Comparison of ENCODE assay signal across 19 cellular contexts in genomic region chr17:9475259-9475658, GRCh38.
A peak's percentile ranks its signal among the peaks of the same experiment; 100 is the strongest.
DNase-seq lines count a peak whose midpoint lies in the region; ATAC-seq and TF ChIP-seq lines count a peak whose summit lies in the region.
"Had no signal": no experiment of that assay in that cellular context is flagged by ENCODE, and none has a peak within 500 bp of the region (broad histone marks: within the 10 kb centered on the region; RNA-seq: fewer than 3 reads in every experiment).

No MANE protein-coding gene starts in this region.

- H3K27me3 ChIP-seq in dorsolateral prefrontal cortex (no peaks in the 10 kb centered on the region), heart right ventricle (no peaks in the 10 kb centered on the region)

- CTCF ChIA-PET in activated CD4-positive, alpha-beta memory T cell treated with anti-CD3 and anti-CD28 coated beads, Interleukin-2, amount 10 ng/mL, durations not matched to agents 7 days and 5 days (lab: Charles Lee), result no interaction called here

- peaks cover 9% of the 10 kb centered on the region for H3K36me3 Mint-ChIP-seq in activated CD4-positive, alpha-beta memory T cell treated with anti-CD3 and anti-CD28 coated beads, Interleukin-2, amount 10 ng/mL, durations not matched to agents 7 days and 5 days (ENCODE audit: low read depth)

- H3K27me3 Mint-ChIP-seq in activated CD4-positive, alpha-beta memory T cell treated with anti-CD3 and anti-CD28 coated beads, Interleukin-2, amount 10 ng/mL, durations not matched to agents 7 days and 5 days, result no peaks in the 10 kb centered on the region
- H3K27me3 Mint-ChIP-seq: CD4-positive, CD25-positive, alpha-beta regulatory T cell had no signal

- no peak overlapping the region for H3K27ac Mint-ChIP-seq in activated CD4-positive, alpha-beta memory T cell treated with anti-CD3 and anti-CD28 coated beads, Interleukin-2, amount 10 ng/mL, durations not matched to agents 7 days and 5 days

- 92 to 93% methylated on average over 2 of the region's 2 CpGs for WGBS in heart right ventricle, 2 donors

- H3K9me3 ChIP-seq in heart right ventricle, result no peaks in the 10 kb centered on the region
- H3K9me3 ChIP-seq: A549 had no signal

- H3K4me3 Mint-ChIP-seq in activated CD4-positive, alpha-beta memory T cell treated with anti-CD3 and anti-CD28 coated beads, Interleukin-2, amount 10 ng/mL, durations not matched to agents 7 days and 5 days, result no peak overlapping the region
- H3K4me3 Mint-ChIP-seq: CD4-positive, CD25-positive, alpha-beta regulatory T cell had no signal

- ATAC-seq in Right ventricle myocardium superior (ENCODE audit: poor library complexity) (no peak), heart right ventricle (no peak)
- ATAC-seq: A549, Right ventricle myocardium inferior had no signal

- no peaks in the 10 kb centered on the region for H3K36me3 ChIP-seq in heart right ventricle

- H3K9me3 Mint-ChIP-seq in activated CD4-positive, alpha-beta memory T cell treated with anti-CD3 and anti-CD28 coated beads, Interleukin-2, amount 10 ng/mL, durations not matched to agents 7 days and 5 days, result no peaks in the 10 kb centered on the region
- H3K9me3 Mint-ChIP-seq: CD4-positive, CD25-positive, alpha-beta regulatory T cell had no signal

- POLR2A ChIA-PET in activated CD4-positive, alpha-beta memory T cell treated with anti-CD3 and anti-CD28 coated beads, Interleukin-2, amount 10 ng/mL, durations not matched to agents 7 days and 5 days (lab: Charles Lee), result no interaction called here

- intact Hi-C loops in dorsolateral prefrontal cortex (cut with DNase I), result loop anchor here (5.0 to 10.0 kb wide), 3 partner anchors 100 to 210 kb away; partner anchors contain the start of genes CFAP52 (in 1 of the 2) and STX8 (in 1 of the 2)
- intact Hi-C loops in Right ventricle myocardium superior (cut with DNase I), result no loop called here
- intact Hi-C loops in heart right ventricle (cut with DNase I), result no loop called here

- peak; percentile 20 for DNase-seq in OCI-M1 (lab: John Stamatoyannopoulos, UW)
- DNase-seq in dorsolateral prefrontal cortex, result peak in 9 of 10 donors; percentile 48 to 87 (median 78)
- peak; percentile 81 for DNase-seq in inferior parietal cortex (ENCODE audit: extremely low spot score)
- peak; percentile 94 for DNase-seq in putamen (ENCODE audit: low spot score)
- DNase-seq in T-helper 1 cell, result no peak
- no peak for DNase-seq in Right ventricle myocardium superior
- no peak for DNase-seq in activated CD4-positive, alpha-beta memory T cell treated with anti-CD3 and anti-CD28 coated beads, Interleukin-2, amount 10 ng/mL, durations not matched to agents 7 days and 5 days
- DNase-seq in heart right ventricle, result no peak
- DNase-seq: CD4-positive, CD25-positive, alpha-beta regulatory T cell; DMS79 treated with DMSO at 0.1 percent for 48 hours; GOT3; NCI-H1092 treated with DMSO at 0.1 percent for 48 hours; NCI-H1694; NCI-H2107; NCI-H226; NCI-H69 had no signal

- H3K4me1 Mint-ChIP-seq in activated CD4-positive, alpha-beta memory T cell treated with anti-CD3 and anti-CD28 coated beads, Interleukin-2, amount 10 ng/mL, durations not matched to agents 7 days and 5 days, result peaks cover 14% of the 10 kb centered on the region

- H3K27ac ChIP-seq in dorsolateral prefrontal cortex, result peak overlapping the region in 3 of 59 donors; percentile 30 to 77 (median 64)
- no peak overlapping the region for H3K27ac ChIP-seq in heart right ventricle
- H3K27ac ChIP-seq: A549, KMS-11 had no signal

- TF ChIP-seq CTCF in dorsolateral prefrontal cortex (IDR thresholded peaks at IDR 0.05 in 54 of 56, conservative IDR thresholded peaks at IDR 0.05 in 2 of 56; ENCODE audit: low read depth in 1 of 56, partially characterized antibody in 56 of 56) (peak in 12 of 56 donors; percentile 7 to 46 (median 23)), heart right ventricle (IDR thresholded peaks at IDR 0.05) (no peak)

- peaks cover 0 to 18% (median 7%) of the 10 kb centered on the region in 9 donors for H3K4me1 ChIP-seq in heart right ventricle

- H3K4me3 ChIP-seq in dorsolateral prefrontal cortex (peak overlapping the region in 2 of 59 donors; percentile 12 to 17), heart right ventricle (no peak overlapping the region)
- H3K4me3 ChIP-seq: A549 had no signal

Comparison
In these comparisons a context has a peak if more than half of its experiments do, and no peak if none do; other contexts are left out.
1. DNase-seq: peak in OCI-M1 (single experiment), dorsolateral prefrontal cortex (9 of 10), inferior parietal cortex (single experiment) and putamen (single experiment); none in T-helper 1 cell (0 of 5), Right ventricle myocardium superior (single experiment), activated CD4-positive, alpha-beta memory T cell treated with anti-CD3 and anti-CD28 coated beads, Interleukin-2, amount 10 ng/mL, durations not matched to agents 7 days and 5 days (single experiment) and heart right ventricle (0 of 2).
2. intact Hi-C loops: an anchor here in dorsolateral prefrontal cortex (5.0 to 10.0 kb wide); none called in Right ventricle myocardium superior and heart right ventricle.